ENCODE assay signal across 30 cellular contexts in the genomic region with DNA sequence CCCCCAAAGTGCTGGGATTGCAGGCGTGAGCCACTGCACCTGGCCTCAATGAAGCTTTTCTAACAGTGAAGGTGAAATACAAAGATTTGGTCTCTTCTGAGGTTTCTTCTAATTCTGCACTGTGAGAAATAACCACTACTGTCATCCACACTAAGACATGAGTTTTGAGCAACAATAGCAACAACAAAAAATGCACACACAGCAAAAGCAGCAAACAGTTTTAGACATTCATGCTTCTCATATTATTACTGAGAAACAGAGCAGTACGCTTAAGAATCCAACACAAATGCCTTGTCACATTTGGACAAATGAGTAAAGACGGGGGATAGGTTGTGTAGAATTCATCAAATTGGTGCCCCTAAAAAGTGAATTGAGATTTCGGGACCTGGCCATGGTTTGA.
"Had no signal": no experiment of that assay in that cellular context is flagged by ENCODE, and none has a peak within 500 bp of the region (broad histone marks: within the 10 kb centered on the region; RNA-seq: fewer than 3 reads in every experiment).

No MANE protein-coding gene starts in this region.

- H3K4me3 ChIP-seq: ascending aorta, breast epithelium had no signal

- H3K4me1 ChIP-seq: ascending aorta, breast epithelium had no signal

- H3K36me3 ChIP-seq: ascending aorta, brain microvascular endothelial cell, breast epithelium had no signal

- H3K27me3 ChIP-seq: ascending aorta, brain microvascular endothelial cell, breast epithelium had no signal

- H3K27ac ChIP-seq: ascending aorta, brain microvascular endothelial cell, breast epithelium, VCaP had no signal

- DNase-seq: activated B cell treated with CpG ODN at 0.5 μM for 24 hours; activated CD4-positive, alpha-beta memory T cell treated with anti-CD3 and anti-CD28 coated beads for 36 hours; activated CD4-positive, alpha-beta T cell treated with anti-CD3 and anti-CD28 coated beads for 4 hours; activated CD4-positive, alpha-beta T cell treated with anti-CD3 and anti-CD28 coated beads, Interleukin-2, amount 10 ng/mL, durations not matched to agents 24 days and 14 days; activated CD4-positive, alpha-beta T cell treated with anti-CD3 and anti-CD28 coated beads, Interleukin-2, amount 50 U/mL, for 1 hour; activated CD4-positive, alpha-beta T cell treated with anti-CD3 and anti-CD28 coated beads, Interleukin-2, amount 50 U/mL, for 4 hours; activated CD4-positive, CD25-positive, alpha-beta regulatory T cell treated with anti-CD3 and anti-CD28 coated beads, Interleukin-2, amount 50 U/mL, for 72 hours; activated CD8-positive, alpha-beta memory T cell treated with anti-CD3 and anti-CD28 coated beads, Interleukin-2, amount 50 U/mL, for 4 hours; activated CD8-positive, alpha-beta T cell treated with anti-CD3 and anti-CD28 coated beads for 36 hours; activated effector memory CD4-positive, alpha-beta T cell treated with anti-CD3 and anti-CD28 coated beads, Interleukin-2, amount 50 U/mL, for 16 hours; activated naive CD4-positive, alpha-beta T cell treated with anti-CD3 and anti-CD28 coated beads, Interleukin-2, amount 10 ng/mL, durations not matched to agents 7 days and 5 days; activated naive CD4-positive, alpha-beta T cell treated with Interleukin-2 at 50 U/mL for 16 hours; activated naive CD8-positive, alpha-beta T cell treated with anti-CD3 and anti-CD28 coated beads, Interleukin-2, amount 10 ng/mL, durations not matched to agents 7 days and 5 days; activated naive CD8-positive, alpha-beta T cell treated with anti-CD3 and anti-CD28 coated beads, Interleukin-2, amount 50 U/mL, for 24 hours; activated T-cell treated with anti-CD3 and anti-CD28 coated beads for 4 hours; activated T-cell treated with anti-CD3 and anti-CD28 coated beads, Interleukin-2, amount 50 U/mL, for 1 hour; activated T-cell treated with anti-CD3 and anti-CD28 coated beads, Interleukin-2, amount 50 U/mL, for 4 hours; activated T-cell treated with anti-CD3 and anti-CD28 coated beads, Interleukin-2, amount 50 U/mL, for 72 hours; amygdala; anterior cingulate cortex; brain microvascular endothelial cell; central memory CD4-positive, alpha-beta T cell; T-helper 1 cell; T-helper 2 cell; T-helper 9 cell had no signal

- ATAC-seq: activated CD8-positive, alpha-beta T cell treated with anti-CD3 and anti-CD28 coated beads for 36 hours; activated naive CD8-positive, alpha-beta T cell treated with anti-CD3 and anti-CD28 coated beads, Interleukin-2, amount 50 U/mL, for 24 hours; activated T-cell treated with anti-CD3 and anti-CD28 coated beads, Interleukin-2, amount 50 U/mL, for 4 hours; activated T-cell treated with anti-CD3 and anti-CD28 coated beads, Interleukin-2, amount 50 U/mL, for 72 hours; activated T-helper 17 cell treated with anti-CD3 and anti-CD28 coated beads, Interleukin-2, amount 50 U/mL, for 72 hours had no signal

- FAIRE-seq: TTC549 had no signal

- H3K9me3 ChIP-seq: ascending aorta, breast epithelium had no signal
